In genomic region chr20:62367483-62368302, GRCh38 we compare ENCODE assay signal across 6 cellular contexts. TPM values are rescaled to one million over a fixed set of nuclear protein-coding genes. Genes with fewer than 3 reads are reported as not detected.
DNase-seq lines count a peak whose midpoint lies in the region; TF ChIP-seq lines count a peak whose summit lies in the region.

No MANE protein-coding gene starts in this region.

- H3K9ac ChIP-seq in rectal smooth muscle tissue (ENCODE audit: low read length): no peak overlapping the region

- peaks cover 69% of the 10 kb centered on the region for H3K4me1 ChIP-seq in rectal smooth muscle tissue (ENCODE audit: control insufficient read depth, insufficient read depth, low read length)

- peaks cover 7% of the 10 kb centered on the region for H3K27me3 ChIP-seq in rectal smooth muscle tissue (ENCODE audit: control insufficient read depth, insufficient read depth, low read length)

- no peak for TF ChIP-seq CTCF in coronary artery (IDR thresholded peaks at IDR 0.05)

- DNase-seq in activated naive CD4-positive, alpha-beta T cell treated with Interleukin-2 at 50 U/mL for 16 hours: peak; percentile 21
- DNase-seq in activated naive CD4-positive, alpha-beta T cell treated with anti-CD3 and anti-CD28 coated beads, Interleukin-2, amount 50 U/mL, for 16 hours: no peak
- no peak for DNase-seq in coronary artery (ENCODE audit: low spot score)
- DNase-seq in occipital lobe (lab: John Stamatoyannopoulos, UW): no peak
- no peak for DNase-seq in GM19240 (ENCODE audit: insufficient read length, low spot score)

- peak overlapping the region; percentile 85 for H3K4me3 ChIP-seq in coronary artery
- peak overlapping the region; percentile 65 for H3K4me3 ChIP-seq in rectal smooth muscle tissue (ENCODE audit: low read length)

- H3K36me3 ChIP-seq in rectal smooth muscle tissue (ENCODE audit: control insufficient read depth, insufficient read depth, low read length): no peaks in the 10 kb centered on the region

- H3K27ac ChIP-seq in coronary artery: peak overlapping the region; percentile 94 to 95
- H3K27ac ChIP-seq in rectal smooth muscle tissue (ENCODE audit: low read depth, low read length): peak overlapping the region; percentile 96

RNA-seq across cellular contexts. Expression of gene LAMA5, which starts 0.6 kb away (rescaled TPM):
- 11.2 TPM for total RNA-seq in occipital lobe

RNA-seq across cellular contexts. Expression of gene RPS21, which starts 19.2 kb away (rescaled TPM):
- total RNA-seq in occipital lobe: 715 TPM

RNA-seq across cellular contexts. Expression of gene CABLES2, which starts 39.4 kb away (rescaled TPM):
- total RNA-seq in occipital lobe: 2.3 TPM

RNA-seq across cellular contexts. Expression of gene RBBP8NL, which starts 59.6 kb away (rescaled TPM):
- total RNA-seq in occipital lobe: not detected
